Comparison of ENCODE assay signal across 8 cellular contexts in the genomic region with DNA sequence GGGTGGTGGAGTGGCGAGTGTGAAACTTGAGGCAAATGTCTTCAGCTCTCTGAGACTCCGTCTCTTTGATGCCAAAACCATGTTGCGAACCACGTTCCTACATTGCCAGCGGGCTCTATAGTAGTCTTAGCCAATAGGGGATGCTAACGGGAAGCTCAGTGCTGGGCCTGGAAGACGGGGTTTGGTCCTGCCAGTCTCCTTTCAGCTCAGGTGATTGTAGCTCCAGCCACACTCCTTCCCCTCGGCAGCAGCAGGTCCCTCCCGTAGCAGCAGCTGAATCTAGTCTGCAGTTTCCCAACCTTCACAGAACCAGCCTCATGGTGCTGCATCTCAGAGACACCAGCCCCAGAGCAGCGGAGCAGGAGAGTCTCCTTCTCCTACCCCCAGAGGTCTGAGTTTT.
"Had no signal": no experiment of that assay in that cellular context is flagged by ENCODE, and none has a peak within 500 bp of the region (broad histone marks: within the 10 kb centered on the region; RNA-seq: fewer than 3 reads in every experiment).

No MANE protein-coding gene starts in this region.

- ATAC-seq: activated T-cell treated with anti-CD3 and anti-CD28 coated beads, Interleukin-2, amount 50 U/mL, for 4 hours had no signal

- H3K27ac ChIP-seq: transverse colon had no signal

- H3K4me3 ChIP-seq: transverse colon had no signal

- H3K27me3 ChIP-seq: transverse colon had no signal

- H3K36me3 ChIP-seq: transverse colon had no signal

- H3K4me1 ChIP-seq: transverse colon had no signal

- DNase-seq: activated CD4-positive, alpha-beta memory T cell treated with anti-CD3 and anti-CD28 coated beads for 36 hours; activated effector memory CD4-positive, alpha-beta T cell treated with anti-CD3 and anti-CD28 coated beads, Interleukin-2, amount 50 U/mL, for 16 hours; activated T-cell treated with anti-CD3 and anti-CD28 coated beads, Interleukin-2, amount 50 U/mL, for 4 hours; effector CD4-positive, alpha-beta T cell; immature natural killer cell; mesenchymal stem cell; small intestine; transverse colon had no signal
